7 cellular contexts compared by ENCODE assay signal in genomic region chr12:93377252-93377542, GRCh38. TPM values are rescaled to one million over a fixed set of nuclear protein-coding genes. Genes with fewer than 3 reads are reported as not detected.
DNase-seq lines count a peak whose midpoint lies in the region; ATAC-seq, FAIRE-seq and TF ChIP-seq lines count a peak whose summit lies in the region.

No MANE protein-coding gene starts in this region.

- RAD21 ChIA-PET in GM12878 (lab: Charles Lee; ENCODE audit: unreplicated experiment) = interaction anchor here (0.9 to 5.4 kb wide), 12 partner anchors 9 to 279 kb away, joined by 3 to 44 read pairs (median 8); no protein-coding TSS in a partner anchor

- no peak for TF ChIP-seq RAD21 in GM12878 (IDR thresholded peaks at IDR 0.05; ENCODE audit: insufficient read depth, low read depth, low read length)

- H3K27me3 ChIP-seq in GM12878 (replicated peaks in 1 of 2; ENCODE audit: control insufficient read depth in 2 of 2, insufficient read depth in 2 of 2, low read length in 1 of 2) (no peaks in the 10 kb centered on the region), layer of hippocampus (ENCODE audit: control insufficient read depth, insufficient read depth, low read length) (no peaks in the 10 kb centered on the region), suprapubic skin (no peaks in the 10 kb centered on the region)

- in situ Hi-C loops in KBM-7 (cut with MboI; ENCODE audit: low pct_unique_long_range_greater_than_20kb, low sequenced_read_pairs) (loop anchor here (25.0 kb wide), 1 partner anchor 365 kb away; no protein-coding TSS in a partner anchor), GM12878 (cut with MboI) (no loop called here)

- SMC1A ChIA-PET in GM12878 (lab: Charles Lee; ENCODE audit: uncharacterized antibody, unreplicated experiment) = interaction anchor here (0.9 to 2.7 kb wide), 17 partner anchors 9 to 398 kb away, joined by 3 to 18 read pairs (median 9); no protein-coding TSS in a partner anchor

- TF ChIP-seq CTCF in GM12878 (IDR thresholded peaks at IDR 0.05 in 2 of 3, conservative IDR thresholded peaks at IDR 0.05 in 1 of 3; ENCODE audit: control insufficient read depth in 2 of 3, extremely low read depth in 1 of 3, insufficient read depth in 1 of 3, low read depth in 3 of 3, low read length in 3 of 3) (no peak), suprapubic skin (IDR thresholded peaks at IDR 0.05) (no peak), GM10266 (IDR thresholded peaks at IDR 0.05; ENCODE audit: control insufficient read depth, insufficient read depth, low read depth, missing control alignments) (no peak)

- ATAC-seq in GM12878 = no peak
- ATAC-seq in GM18517 (IDR thresholded peaks at IDR 0.05; ENCODE audit: unreplicated experiment) = no peak
- ATAC-seq in GM18505 (IDR thresholded peaks at IDR 0.05; ENCODE audit: unreplicated experiment) = no peak

- CTCF ChIA-PET in GM12878 (lab: Yijun Ruan, JAX) = interaction anchor here (0.8 to 4.6 kb wide), 9 partner anchors 43 to 448 kb away, joined by 3 to 22 read pairs (median 4); partner anchors contain the start of gene EEA1

- H3K79me2 ChIP-seq in GM12878 (ENCODE audit: control insufficient read depth, insufficient read depth, low read length) = peaks cover 60% of the 10 kb centered on the region

- H3K36me3 ChIP-seq in GM12878 (ENCODE audit: control insufficient read depth in 2 of 2, insufficient read depth in 2 of 2, low read length in 1 of 2) (0 out of 4 replicates have a peak, but pooled peaks cover 0 to 4% of the 10 kb centered on the region in 2 experiments), suprapubic skin (no peaks in the 10 kb centered on the region)

- H3K4me1 ChIP-seq in GM12878 (ENCODE audit: control insufficient read depth, insufficient read depth, low read length) = peaks cover 15% of the 10 kb centered on the region
- peaks cover 37% of the 10 kb centered on the region for H3K4me1 ChIP-seq in suprapubic skin

- peak; percentile 14 for DNase-seq in KBM-7
- no peak for DNase-seq in GM12878 (ENCODE audit: low read depth, low spot score)
- peak in 1 of 2 donors; percentile 83 for DNase-seq in suprapubic skin (ENCODE audit: low spot score in 2 of 2)
- no peak for DNase-seq in GM10266 (ENCODE audit: extremely low spot score)

- no peak for TF ChIP-seq EP300 in GM12878 (IDR thresholded peaks at IDR 0.05; ENCODE audit: borderline replicate concordance in 1 of 2, control insufficient read depth in 1 of 2, low read depth in 2 of 2, low read length in 2 of 2)
- TF ChIP-seq EP300 in suprapubic skin (IDR thresholded peaks at IDR 0.05) = no peak

- H3K4me2 ChIP-seq in GM12878 (ENCODE audit: control insufficient read depth, insufficient read depth) = peak overlapping the region; percentile 100

- no peak for FAIRE-seq in GM12878 (lab: Jason Lieb, UNC)

- intact Hi-C loops in GM12878 (cut with micrococcal nuclease; ENCODE audit: unreplicated experiment) = loop anchor here (5.0 kb wide), 1 partner anchor 450 kb away; the partner anchor contains the start of gene EEA1

- peaks cover 6% of the 10 kb centered on the region; the same call in 1 of the 2 replicates for H4K20me1 ChIP-seq in GM12878 (ENCODE audit: control insufficient read depth, insufficient read depth)

- POLR2A ChIA-PET in GM12878 (lab: Charles Lee) = interaction anchor here (0.6 to 2.7 kb wide), 11 partner anchors 10 to 866 kb away, joined by 3 to 28 read pairs (median 4); no protein-coding TSS in a partner anchor

- peak overlapping the region; percentile 53 for H3K27ac ChIP-seq in GM12878 (ENCODE audit: control insufficient read depth, insufficient read depth)
- H3K27ac ChIP-seq in layer of hippocampus (ENCODE audit: low read depth, low read length) = peak overlapping the region; percentile 94
- peak overlapping the region; percentile 95 for H3K27ac ChIP-seq in suprapubic skin

- peak overlapping the region; percentile 78 for H3K9ac ChIP-seq in GM12878 (ENCODE audit: control insufficient read depth, insufficient read depth, low read length)

- peak overlapping the region; percentile 99 for H2AFZ ChIP-seq in GM12878 (ENCODE audit: control insufficient read depth, low read depth, low read length)

- no peak for TF ChIP-seq POLR2A in GM12878 (IDR thresholded peaks at IDR 0.05; ENCODE audit: low read depth, low read length)
- TF ChIP-seq POLR2A in suprapubic skin (IDR thresholded peaks at IDR 0.05) = no peak
- no peak for TF ChIP-seq POLR2A in GM18505 (IDR thresholded peaks at IDR 0.05; ENCODE audit: borderline replicate concordance, extremely low read depth, insufficient read depth, insufficient read length)

- 1% methylated on average over 13 of the region's 13 CpGs for WGBS in GM12878 (ENCODE audit: insufficient coverage, insufficient replicate concordance, low lambda C conversion rate, missing lambda C conversion rate)
- 7% methylated on average over 13 of the region's 13 CpGs for WGBS in suprapubic skin

- H3K9me3 ChIP-seq in GM12878 (replicated peaks; ENCODE audit: control insufficient read depth, insufficient read depth, low read length) = no peaks in the 10 kb centered on the region
- no peaks in the 10 kb centered on the region for H3K9me3 ChIP-seq in suprapubic skin

- BruUV-seq in GM12878 (replicated peaks; lab: Mats Ljungman, UMichigan) = TSS peak; percentile 80

- H3K4me3 ChIP-seq in GM12878 (peak overlapping the region; percentile 69), suprapubic skin (peak overlapping the region; percentile 88)

TF ChIP-seq in GM12878, 131 proteins besides CTCF, POLR2A, EP300 and RAD21:
- TF ChIP-seq SPI1 (IDR thresholded peaks at IDR 0.05; ENCODE audit: borderline replicate concordance, insufficient read depth, low read depth, low read length) (no peak), SREBF1 (IDR thresholded peaks at IDR 0.05; ENCODE audit: low read length) (no peak)

RNA-seq across cellular contexts. Expression of gene NUDT4, which starts 0.5 kb away (rescaled TPM):
- 56.5 and 57.3 TPM in 2 replicates for total RNA-seq in GM12878 (2013; cell fraction: nucleolus; rRNA removed)
- total RNA-seq in GM12878 (2014; rRNA removed) (70.4 and 77.0 TPM in 2 replicates), GM12878 (2014; rRNA removed; fragmentation: Illumina TruSeq; extraction: Trizol) (89.9 and 91.6 TPM in 2 replicates), GM12878 (2021) (81.1 and 82.9 TPM in 2 replicates), suprapubic skin (10 to 100 TPM; 27.1 to 46.7 (median 34.5) TPM)
- polyA plus RNA-seq in GM12878 (2011; ENCODE audit: low read depth) = 27.8 TPM
- polyA plus RNA-seq in GM12878 (2011; rRNA removed) (61.8 and 103 TPM in 2 replicates), GM12878 (2014; fragmentation: Illumina TruSeq; extraction: Trizol) (84.0 and 110 TPM in 2 replicates), GM12878 (2014; fragmentation: Nextera tagmentation; extraction: Ambion mirVana) (10 to 100 TPM; 26.6 to 36.6 TPM), GM12878 (2014; rRNA removed) (53.3 and 56.8 TPM in 2 replicates), GM12878 (2016; fragmentation: Nextera tagmentation; extraction: Ambion mirVana) (10 to 100 TPM; 27.0 to 64.4 TPM)
- polyA plus RNA-seq in GM12878 (2011; cell fraction: cytosol; rRNA removed) = 20.3 and 24.5 TPM in 2 replicates
- polyA plus RNA-seq in GM12878 (2011; cell fraction: nucleus; rRNA removed) = 9.7 and 12.0 TPM in 2 replicates
- 60.5 and 61.5 TPM in 2 replicates for polyA plus RNA-seq in GM12878 (2012)
- polyA minus RNA-seq in GM12878 (2011; rRNA and poly(A)+ RNA removed) = 27.8 and 40.1 TPM in 2 replicates
- polyA minus RNA-seq in GM12878 (2011; cell fraction: cytosol; rRNA and poly(A)+ RNA removed) = 21.4 and 23.3 TPM in 2 replicates
- 11.8 and 22.6 TPM in 2 replicates for polyA minus RNA-seq in GM12878 (2011; cell fraction: nucleus; rRNA and poly(A)+ RNA removed)
